1 cellular context compared by ENCODE assay signal in the genomic region with DNA sequence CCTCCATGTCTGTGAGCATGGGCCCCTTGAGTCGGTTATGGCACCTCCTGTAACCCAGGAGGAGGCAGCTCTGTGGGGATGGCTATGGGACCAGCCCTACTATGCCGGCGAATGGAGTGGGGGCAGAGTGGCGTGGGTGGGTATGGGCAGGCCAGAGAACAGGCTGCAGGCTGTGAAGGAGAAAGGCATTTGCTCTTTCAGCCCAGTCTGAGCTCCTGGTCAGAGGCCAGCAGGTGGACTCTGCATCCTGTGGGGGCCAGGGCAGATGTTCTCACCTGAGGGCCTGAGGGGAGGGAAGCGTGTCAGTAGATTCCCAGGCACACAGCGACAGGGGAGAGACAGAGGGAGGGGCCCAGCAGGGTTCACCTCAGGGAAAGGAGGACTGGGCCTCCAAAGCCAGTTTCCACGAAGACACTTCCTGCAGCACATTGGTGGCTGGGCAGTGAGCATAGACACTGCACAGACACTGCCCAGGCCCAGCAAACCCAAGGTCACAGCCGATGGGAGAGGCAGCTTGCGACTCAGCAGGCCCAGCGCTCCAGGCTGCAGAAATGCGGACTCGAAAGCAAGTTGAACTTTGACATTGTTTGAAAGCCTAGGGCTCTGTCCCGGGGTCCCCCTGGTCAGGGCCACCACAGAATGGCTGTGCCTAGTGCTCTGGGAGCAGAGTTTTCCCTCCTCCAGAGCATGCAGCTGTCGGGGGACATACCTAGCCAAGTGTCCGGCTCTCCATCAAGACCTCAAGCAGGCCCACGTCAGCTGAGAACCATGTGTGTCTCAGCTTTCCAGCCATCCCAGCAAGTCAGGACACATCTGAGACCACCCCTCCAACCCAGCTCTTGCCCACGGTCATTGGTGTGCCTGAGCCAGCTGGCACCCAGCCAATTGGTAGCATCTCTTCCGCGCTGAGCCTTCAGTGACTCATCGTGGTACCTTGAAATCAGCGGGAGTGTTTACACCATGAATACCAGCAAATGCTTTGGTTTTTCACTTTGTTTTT.
TF ChIP-seq lines count a peak whose summit lies in the region.

No MANE protein-coding gene starts in this region.

TF ChIP-seq in HepG2, 621 proteins besides CTCF, POLR2A, EP300 and RAD21 (continued from another document and continues in another):
- TF ChIP-seq, protein P1, sequence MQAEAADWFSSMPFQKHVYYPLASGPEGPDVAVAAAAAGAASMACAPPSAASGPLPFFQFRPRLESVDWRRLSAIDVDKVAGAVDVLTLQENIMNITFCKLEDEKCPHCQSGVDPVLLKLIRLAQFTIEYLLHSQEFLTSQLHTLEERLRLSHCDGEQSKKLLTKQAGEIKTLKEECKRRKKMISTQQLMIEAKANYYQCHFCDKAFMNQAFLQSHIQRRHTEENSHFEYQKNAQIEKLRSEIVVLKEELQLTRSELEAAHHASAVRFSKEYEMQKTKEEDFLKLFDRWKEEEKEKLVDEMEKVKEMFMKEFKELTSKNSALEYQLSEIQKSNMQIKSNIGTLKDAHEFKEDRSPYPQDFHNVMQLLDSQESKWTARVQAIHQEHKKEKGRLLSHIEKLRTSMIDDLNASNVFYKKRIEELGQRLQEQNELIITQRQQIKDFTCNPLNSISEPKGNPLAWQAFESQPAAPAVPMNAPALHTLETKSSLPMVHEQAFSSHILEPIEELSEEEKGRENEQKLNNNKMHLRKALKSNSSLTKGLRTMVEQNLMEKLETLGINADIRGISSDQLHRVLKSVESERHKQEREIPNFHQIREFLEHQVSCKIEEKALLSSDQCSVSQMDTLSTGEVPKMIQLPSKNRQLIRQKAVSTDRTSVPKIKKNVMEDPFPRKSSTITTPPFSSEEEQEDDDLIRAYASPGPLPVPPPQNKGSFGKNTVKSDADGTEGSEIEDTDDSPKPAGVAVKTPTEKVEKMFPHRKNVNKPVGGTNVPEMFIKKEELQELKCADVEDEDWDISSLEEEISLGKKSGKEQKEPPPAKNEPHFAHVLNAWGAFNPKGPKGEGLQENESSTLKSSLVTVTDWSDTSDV (CRISPR knock-in tag; IDR thresholded peaks at IDR 0.05), result no peak
- TF ChIP-seq NCOR1 (IDR thresholded peaks at IDR 0.05; ENCODE audit: borderline replicate concordance, low read length) (peak; percentile 40; the same call in 1 of the 2 replicates), DMAP1 (CRISPR knock-in tag; IDR thresholded peaks at IDR 0.05) (no peak), RXRA (CRISPR knock-in tag; IDR thresholded peaks at IDR 0.05) (peak; percentile 58; the same call in 1 of the 2 replicates), KMT2A (CRISPR knock-in tag; IDR thresholded peaks at IDR 0.05) (0 out of 2 replicates have a peak, but pooled peaks have one; percentile 30), ZNF674 (CRISPR knock-in tag; IDR thresholded peaks at IDR 0.05; ENCODE audit: low read depth) (no peak), KDM5B (CRISPR knock-in tag; IDR thresholded peaks at IDR 0.05; ENCODE audit: borderline replicate concordance) (peak; percentile 74; the same call in 1 of the 2 replicates), FOSL1 (CRISPR knock-in tag; IDR thresholded peaks at IDR 0.05; ENCODE audit: borderline replicate concordance) (peak; percentile 38; the same call in 1 of the 2 replicates), MXI1 (IDR thresholded peaks at IDR 0.05; ENCODE audit: borderline replicate concordance, low read depth, low read length) (0 out of 3 replicates have a peak, but pooled peaks have one; percentile 2), AHR (CRISPR knock-in tag; IDR thresholded peaks at IDR 0.05) (no peak), PHF21A (CRISPR knock-in tag; IDR thresholded peaks at IDR 0.05) (0 out of 2 replicates have a peak, but pooled peaks have one; percentile 38), PCBP1 (IDR thresholded peaks at IDR 0.05; ENCODE audit: borderline replicate concordance, low read depth, low read length) (no peak), PPARG (CRISPR knock-in tag; conservative IDR thresholded peaks at IDR 0.05) (peak; percentile 62), NKX3-1 (CRISPR knock-in tag; IDR thresholded peaks at IDR 0.05) (no peak), ZNF225 (CRISPR knock-in tag; IDR thresholded peaks at IDR 0.05) (no peak), NR3C1 (CRISPR knock-in tag; IDR thresholded peaks at IDR 0.05) (no peak), ZNF3 (CRISPR knock-in tag; IDR thresholded peaks at IDR 0.05) (no peak), CBFB (CRISPR knock-in tag; IDR thresholded peaks at IDR 0.05) (no peak), ZNF772 (CRISPR knock-in tag; IDR thresholded peaks at IDR 0.05) (peak; percentile 54; the same call in 1 of the 2 replicates), TBX2 (CRISPR knock-in tag; IDR thresholded peaks at IDR 0.05; ENCODE audit: borderline replicate concordance) (peak; percentile 49), IRF2 (CRISPR knock-in tag; IDR thresholded peaks at IDR 0.05) (no peak), CBX1 (IDR thresholded peaks at IDR 0.05; ENCODE audit: low read depth) (no peak), SOX6 (IDR thresholded peaks at IDR 0.05) (no peak), SOX6 (CRISPR knock-in tag; IDR thresholded peaks at IDR 0.05) (peak; percentile 66)
- TF ChIP-seq, protein P2, sequence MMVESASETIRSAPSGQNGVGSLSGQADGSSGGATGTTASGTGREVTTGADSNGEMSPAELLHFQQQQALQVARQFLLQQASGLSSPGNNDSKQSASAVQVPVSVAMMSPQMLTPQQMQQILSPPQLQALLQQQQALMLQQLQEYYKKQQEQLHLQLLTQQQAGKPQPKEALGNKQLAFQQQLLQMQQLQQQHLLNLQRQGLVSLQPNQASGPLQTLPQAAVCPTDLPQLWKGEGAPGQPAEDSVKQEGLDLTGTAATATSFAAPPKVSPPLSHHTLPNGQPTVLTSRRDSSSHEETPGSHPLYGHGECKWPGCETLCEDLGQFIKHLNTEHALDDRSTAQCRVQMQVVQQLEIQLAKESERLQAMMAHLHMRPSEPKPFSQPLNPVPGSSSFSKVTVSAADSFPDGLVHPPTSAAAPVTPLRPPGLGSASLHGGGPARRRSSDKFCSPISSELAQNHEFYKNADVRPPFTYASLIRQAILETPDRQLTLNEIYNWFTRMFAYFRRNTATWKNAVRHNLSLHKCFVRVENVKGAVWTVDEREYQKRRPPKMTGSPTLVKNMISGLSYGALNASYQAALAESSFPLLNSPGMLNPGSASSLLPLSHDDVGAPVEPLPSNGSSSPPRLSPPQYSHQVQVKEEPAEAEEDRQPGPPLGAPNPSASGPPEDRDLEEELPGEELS (CRISPR knock-in tag; IDR thresholded peaks at IDR 0.05), result peak; percentile 30; the same call in 1 of the 2 replicates
- TF ChIP-seq, protein P3, sequence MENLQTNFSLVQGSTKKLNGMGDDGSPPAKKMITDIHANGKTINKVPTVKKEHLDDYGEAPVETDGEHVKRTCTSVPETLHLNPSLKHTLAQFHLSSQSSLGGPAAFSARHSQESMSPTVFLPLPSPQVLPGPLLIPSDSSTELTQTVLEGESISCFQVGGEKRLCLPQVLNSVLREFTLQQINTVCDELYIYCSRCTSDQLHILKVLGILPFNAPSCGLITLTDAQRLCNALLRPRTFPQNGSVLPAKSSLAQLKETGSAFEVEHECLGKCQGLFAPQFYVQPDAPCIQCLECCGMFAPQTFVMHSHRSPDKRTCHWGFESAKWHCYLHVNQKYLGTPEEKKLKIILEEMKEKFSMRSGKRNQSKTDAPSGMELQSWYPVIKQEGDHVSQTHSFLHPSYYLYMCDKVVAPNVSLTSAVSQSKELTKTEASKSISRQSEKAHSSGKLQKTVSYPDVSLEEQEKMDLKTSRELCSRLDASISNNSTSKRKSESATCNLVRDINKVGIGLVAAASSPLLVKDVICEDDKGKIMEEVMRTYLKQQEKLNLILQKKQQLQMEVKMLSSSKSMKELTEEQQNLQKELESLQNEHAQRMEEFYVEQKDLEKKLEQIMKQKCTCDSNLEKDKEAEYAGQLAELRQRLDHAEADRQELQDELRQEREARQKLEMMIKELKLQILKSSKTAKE (CRISPR knock-in tag; IDR thresholded peaks at IDR 0.05; ENCODE audit: borderline replicate concordance), result peak; percentile 51; the same call in 1 of the 2 replicates
- TF ChIP-seq, protein P4, sequence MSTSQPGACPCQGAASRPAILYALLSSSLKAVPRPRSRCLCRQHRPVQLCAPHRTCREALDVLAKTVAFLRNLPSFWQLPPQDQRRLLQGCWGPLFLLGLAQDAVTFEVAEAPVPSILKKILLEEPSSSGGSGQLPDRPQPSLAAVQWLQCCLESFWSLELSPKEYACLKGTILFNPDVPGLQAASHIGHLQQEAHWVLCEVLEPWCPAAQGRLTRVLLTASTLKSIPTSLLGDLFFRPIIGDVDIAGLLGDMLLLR (CRISPR knock-in tag; IDR thresholded peaks at IDR 0.05), result 0 out of 2 replicates have a peak, but pooled peaks have one; percentile 37
- TF ChIP-seq, protein P5, sequence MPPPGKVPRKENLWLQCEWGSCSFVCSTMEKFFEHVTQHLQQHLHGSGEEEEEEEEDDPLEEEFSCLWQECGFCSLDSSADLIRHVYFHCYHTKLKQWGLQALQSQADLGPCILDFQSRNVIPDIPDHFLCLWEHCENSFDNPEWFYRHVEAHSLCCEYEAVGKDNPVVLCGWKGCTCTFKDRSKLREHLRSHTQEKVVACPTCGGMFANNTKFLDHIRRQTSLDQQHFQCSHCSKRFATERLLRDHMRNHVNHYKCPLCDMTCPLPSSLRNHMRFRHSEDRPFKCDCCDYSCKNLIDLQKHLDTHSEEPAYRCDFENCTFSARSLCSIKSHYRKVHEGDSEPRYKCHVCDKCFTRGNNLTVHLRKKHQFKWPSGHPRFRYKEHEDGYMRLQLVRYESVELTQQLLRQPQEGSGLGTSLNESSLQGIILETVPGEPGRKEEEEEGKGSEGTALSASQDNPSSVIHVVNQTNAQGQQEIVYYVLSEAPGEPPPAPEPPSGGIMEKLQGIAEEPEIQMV (CRISPR knock-in tag; IDR thresholded peaks at IDR 0.05; ENCODE audit: low read depth), result peak; percentile 71; the same call in 1 of the 2 replicates
- TF ChIP-seq, protein P6, sequence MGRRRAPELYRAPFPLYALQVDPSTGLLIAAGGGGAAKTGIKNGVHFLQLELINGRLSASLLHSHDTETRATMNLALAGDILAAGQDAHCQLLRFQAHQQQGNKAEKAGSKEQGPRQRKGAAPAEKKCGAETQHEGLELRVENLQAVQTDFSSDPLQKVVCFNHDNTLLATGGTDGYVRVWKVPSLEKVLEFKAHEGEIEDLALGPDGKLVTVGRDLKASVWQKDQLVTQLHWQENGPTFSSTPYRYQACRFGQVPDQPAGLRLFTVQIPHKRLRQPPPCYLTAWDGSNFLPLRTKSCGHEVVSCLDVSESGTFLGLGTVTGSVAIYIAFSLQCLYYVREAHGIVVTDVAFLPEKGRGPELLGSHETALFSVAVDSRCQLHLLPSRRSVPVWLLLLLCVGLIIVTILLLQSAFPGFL (CRISPR knock-in tag; IDR thresholded peaks at IDR 0.05), result no peak
- TF ChIP-seq, protein P7, sequence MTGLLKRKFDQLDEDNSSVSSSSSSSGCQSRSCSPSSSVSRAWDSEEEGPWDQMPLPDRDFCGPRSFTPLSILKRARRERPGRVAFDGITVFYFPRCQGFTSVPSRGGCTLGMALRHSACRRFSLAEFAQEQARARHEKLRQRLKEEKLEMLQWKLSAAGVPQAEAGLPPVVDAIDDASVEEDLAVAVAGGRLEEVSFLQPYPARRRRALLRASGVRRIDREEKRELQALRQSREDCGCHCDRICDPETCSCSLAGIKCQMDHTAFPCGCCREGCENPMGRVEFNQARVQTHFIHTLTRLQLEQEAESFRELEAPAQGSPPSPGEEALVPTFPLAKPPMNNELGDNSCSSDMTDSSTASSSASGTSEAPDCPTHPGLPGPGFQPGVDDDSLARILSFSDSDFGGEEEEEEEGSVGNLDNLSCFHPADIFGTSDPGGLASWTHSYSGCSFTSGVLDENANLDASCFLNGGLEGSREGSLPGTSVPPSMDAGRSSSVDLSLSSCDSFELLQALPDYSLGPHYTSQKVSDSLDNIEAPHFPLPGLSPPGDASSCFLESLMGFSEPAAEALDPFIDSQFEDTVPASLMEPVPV (CRISPR knock-in tag; IDR thresholded peaks at IDR 0.05), result no peak; the same call in 1 of the 2 replicates
- TF ChIP-seq, protein P8, sequence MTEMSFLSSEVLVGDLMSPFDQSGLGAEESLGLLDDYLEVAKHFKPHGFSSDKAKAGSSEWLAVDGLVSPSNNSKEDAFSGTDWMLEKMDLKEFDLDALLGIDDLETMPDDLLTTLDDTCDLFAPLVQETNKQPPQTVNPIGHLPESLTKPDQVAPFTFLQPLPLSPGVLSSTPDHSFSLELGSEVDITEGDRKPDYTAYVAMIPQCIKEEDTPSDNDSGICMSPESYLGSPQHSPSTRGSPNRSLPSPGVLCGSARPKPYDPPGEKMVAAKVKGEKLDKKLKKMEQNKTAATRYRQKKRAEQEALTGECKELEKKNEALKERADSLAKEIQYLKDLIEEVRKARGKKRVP (CRISPR knock-in tag; IDR thresholded peaks at IDR 0.05), result peak in 1 of 2 experiments; percentile 43; a peak in 1 of 4 replicates
- TF ChIP-seq, protein P9, sequence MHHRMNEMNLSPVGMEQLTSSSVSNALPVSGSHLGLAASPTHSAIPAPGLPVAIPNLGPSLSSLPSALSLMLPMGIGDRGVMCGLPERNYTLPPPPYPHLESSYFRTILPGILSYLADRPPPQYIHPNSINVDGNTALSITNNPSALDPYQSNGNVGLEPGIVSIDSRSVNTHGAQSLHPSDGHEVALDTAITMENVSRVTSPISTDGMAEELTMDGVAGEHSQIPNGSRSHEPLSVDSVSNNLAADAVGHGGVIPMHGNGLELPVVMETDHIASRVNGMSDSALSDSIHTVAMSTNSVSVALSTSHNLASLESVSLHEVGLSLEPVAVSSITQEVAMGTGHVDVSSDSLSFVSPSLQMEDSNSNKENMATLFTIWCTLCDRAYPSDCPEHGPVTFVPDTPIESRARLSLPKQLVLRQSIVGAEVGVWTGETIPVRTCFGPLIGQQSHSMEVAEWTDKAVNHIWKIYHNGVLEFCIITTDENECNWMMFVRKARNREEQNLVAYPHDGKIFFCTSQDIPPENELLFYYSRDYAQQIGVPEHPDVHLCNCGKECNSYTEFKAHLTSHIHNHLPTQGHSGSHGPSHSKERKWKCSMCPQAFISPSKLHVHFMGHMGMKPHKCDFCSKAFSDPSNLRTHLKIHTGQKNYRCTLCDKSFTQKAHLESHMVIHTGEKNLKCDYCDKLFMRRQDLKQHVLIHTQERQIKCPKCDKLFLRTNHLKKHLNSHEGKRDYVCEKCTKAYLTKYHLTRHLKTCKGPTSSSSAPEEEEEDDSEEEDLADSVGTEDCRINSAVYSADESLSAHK (CRISPR knock-in tag; IDR thresholded peaks at IDR 0.05; ENCODE audit: borderline replicate concordance), result no peak
- TF ChIP-seq, protein P10, sequence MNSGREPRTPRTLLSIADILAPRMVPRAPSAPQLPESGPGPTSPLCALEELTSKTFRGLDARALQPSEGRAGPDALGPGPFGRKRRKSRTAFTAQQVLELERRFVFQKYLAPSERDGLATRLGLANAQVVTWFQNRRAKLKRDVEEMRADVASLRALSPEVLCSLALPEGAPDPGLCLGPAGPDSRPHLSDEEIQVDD (CRISPR knock-in tag; IDR thresholded peaks at IDR 0.05; ENCODE audit: borderline replicate concordance), result no peak
- TF ChIP-seq, protein P11, sequence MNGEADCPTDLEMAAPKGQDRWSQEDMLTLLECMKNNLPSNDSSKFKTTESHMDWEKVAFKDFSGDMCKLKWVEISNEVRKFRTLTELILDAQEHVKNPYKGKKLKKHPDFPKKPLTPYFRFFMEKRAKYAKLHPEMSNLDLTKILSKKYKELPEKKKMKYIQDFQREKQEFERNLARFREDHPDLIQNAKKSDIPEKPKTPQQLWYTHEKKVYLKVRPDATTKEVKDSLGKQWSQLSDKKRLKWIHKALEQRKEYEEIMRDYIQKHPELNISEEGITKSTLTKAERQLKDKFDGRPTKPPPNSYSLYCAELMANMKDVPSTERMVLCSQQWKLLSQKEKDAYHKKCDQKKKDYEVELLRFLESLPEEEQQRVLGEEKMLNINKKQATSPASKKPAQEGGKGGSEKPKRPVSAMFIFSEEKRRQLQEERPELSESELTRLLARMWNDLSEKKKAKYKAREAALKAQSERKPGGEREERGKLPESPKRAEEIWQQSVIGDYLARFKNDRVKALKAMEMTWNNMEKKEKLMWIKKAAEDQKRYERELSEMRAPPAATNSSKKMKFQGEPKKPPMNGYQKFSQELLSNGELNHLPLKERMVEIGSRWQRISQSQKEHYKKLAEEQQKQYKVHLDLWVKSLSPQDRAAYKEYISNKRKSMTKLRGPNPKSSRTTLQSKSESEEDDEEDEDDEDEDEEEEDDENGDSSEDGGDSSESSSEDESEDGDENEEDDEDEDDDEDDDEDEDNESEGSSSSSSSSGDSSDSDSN (CRISPR knock-in tag; IDR thresholded peaks at IDR 0.05), result 0 out of 2 replicates have a peak, but pooled peaks have one; percentile 24
